Comparison of ENCODE assay signal across 16 cellular contexts in the genomic region with DNA sequence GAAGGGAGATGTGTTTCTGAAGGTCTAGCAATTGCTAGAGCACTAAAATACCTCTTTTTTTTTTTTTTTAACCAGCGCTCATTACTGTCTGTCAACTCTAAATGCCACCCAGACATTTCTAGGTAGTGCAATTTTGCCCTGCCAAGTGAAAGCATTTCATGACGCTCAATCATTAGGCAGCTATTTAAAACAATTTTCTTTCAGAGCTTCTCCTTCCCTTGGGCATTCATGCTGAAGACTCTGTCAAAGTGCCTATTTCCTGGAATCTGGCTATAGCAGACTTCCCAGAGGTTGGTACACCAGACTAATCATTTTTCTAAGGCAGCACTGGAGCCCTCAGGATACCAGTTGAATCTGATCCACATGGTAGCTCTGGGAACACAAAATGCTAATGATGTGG.
DNase-seq lines count a peak whose midpoint lies in the region; ATAC-seq and TF ChIP-seq lines count a peak whose summit lies in the region.
"Had no signal": no experiment of that assay in that cellular context is flagged by ENCODE, and none has a peak within 500 bp of the region (broad histone marks: within the 10 kb centered on the region; RNA-seq: fewer than 3 reads in every experiment).

No MANE protein-coding gene starts in this region.

- H3K27ac Mint-ChIP-seq in activated naive CD4-positive, alpha-beta T cell treated with anti-CD3 and anti-CD28 coated beads, Interleukin-2, amount 50 U/mL, for 72 hours = peak overlapping the region; percentile 95 to 96
- H3K27ac Mint-ChIP-seq in activated naive CD4-positive, alpha-beta T cell treated with anti-CD3 and anti-CD28 coated beads for 36 hours = no peak overlapping the region
- H3K27ac Mint-ChIP-seq in T-cell = peak overlapping the region; percentile 83 to 92
- peak overlapping the region; percentile 91 for H3K27ac Mint-ChIP-seq in stimulated activated effector memory CD8-positive, alpha-beta T cell treated with anti-CD3 and anti-CD28 coated beads, Interleukin-12 subunit alpha, Interleukin-12 subunit beta, amount 100 ng/mL, for 72 hours
- H3K27ac Mint-ChIP-seq: HFFc6 had no signal

- H3K4me1 Mint-ChIP-seq in activated naive CD4-positive, alpha-beta T cell treated with anti-CD3 and anti-CD28 coated beads for 36 hours (ENCODE audit: low read depth) = peaks cover 50% of the 10 kb centered on the region
- H3K4me1 Mint-ChIP-seq in T-cell = peaks cover 53 to 64% (median 63%) of the 10 kb centered on the region in 3 donors
- H3K4me1 Mint-ChIP-seq in stimulated activated effector memory CD8-positive, alpha-beta T cell treated with anti-CD3 and anti-CD28 coated beads, Interleukin-12 subunit alpha, Interleukin-12 subunit beta, amount 100 ng/mL, for 72 hours = peaks cover 54% of the 10 kb centered on the region

- TF ChIP-seq CTCF in heart right ventricle (IDR thresholded peaks at IDR 0.05) = no peak

- CTCF ChIA-PET in activated naive CD4-positive, alpha-beta T cell treated with anti-CD3 and anti-CD28 coated beads for 36 hours (lab: Charles Lee) = interaction anchor here (0.5 to 4.0 kb wide), 11 partner anchors 10 to 986 kb away, joined by 3 to 20 read pairs (median 4); no protein-coding TSS in a partner anchor
- CTCF ChIA-PET in T-cell (lab: Charles Lee) = interaction anchor here (0.7 to 1.2 kb wide), 4 partner anchors 13 to 366 kb away, joined by 3 to 4 read pairs (median 3); no protein-coding TSS in a partner anchor

- H3K27ac ChIP-seq in heart right ventricle = peak overlapping the region in 7 of 10 donors; percentile 21 to 55 (median 32)
- H3K27ac ChIP-seq: vagina had no signal

- H3K9me3 Mint-ChIP-seq in activated naive CD4-positive, alpha-beta T cell treated with anti-CD3 and anti-CD28 coated beads, Interleukin-2, amount 50 U/mL, for 72 hours = peaks cover 11 to 15% of the 10 kb centered on the region in 2 donors
- peaks cover 11% of the 10 kb centered on the region for H3K9me3 Mint-ChIP-seq in activated naive CD4-positive, alpha-beta T cell treated with anti-CD3 and anti-CD28 coated beads for 36 hours
- peaks cover 0 to 1% (median under 1%) of the 10 kb centered on the region in 3 donors for H3K9me3 Mint-ChIP-seq in T-cell
- peaks cover 3% of the 10 kb centered on the region for H3K9me3 Mint-ChIP-seq in stimulated activated effector memory CD8-positive, alpha-beta T cell treated with anti-CD3 and anti-CD28 coated beads, Interleukin-12 subunit alpha, Interleukin-12 subunit beta, amount 100 ng/mL, for 72 hours
- H3K9me3 Mint-ChIP-seq: HFFc6 had no signal

- no peak overlapping the region for H3K4me3 Mint-ChIP-seq in activated naive CD4-positive, alpha-beta T cell treated with anti-CD3 and anti-CD28 coated beads for 36 hours
- peak overlapping the region in 1 of 3 donors; percentile 66 for H3K4me3 Mint-ChIP-seq in T-cell
- peak overlapping the region; percentile 8 for H3K4me3 Mint-ChIP-seq in stimulated activated effector memory CD8-positive, alpha-beta T cell treated with anti-CD3 and anti-CD28 coated beads, Interleukin-12 subunit alpha, Interleukin-12 subunit beta, amount 100 ng/mL, for 72 hours
- H3K4me3 Mint-ChIP-seq: HFFc6 had no signal

- no peaks in the 10 kb centered on the region for H3K27me3 Mint-ChIP-seq in activated naive CD4-positive, alpha-beta T cell treated with anti-CD3 and anti-CD28 coated beads for 36 hours (ENCODE audit: low read depth)
- no peaks in the 10 kb centered on the region for H3K27me3 Mint-ChIP-seq in T-cell

- POLR2A ChIA-PET in T-cell (lab: Charles Lee) = no interaction called here

- no peak overlapping the region for H3K4me3 ChIP-seq in heart right ventricle
- H3K4me3 ChIP-seq: Peyer's patch, vagina had no signal

- DNase-seq in activated naive CD4-positive, alpha-beta T cell treated with anti-CD3 and anti-CD28 coated beads, Interleukin-2, amount 50 U/mL, for 72 hours (ENCODE audit: low spot score in 2 of 2) = no peak
- DNase-seq in activated naive CD4-positive, alpha-beta T cell treated with anti-CD3 and anti-CD28 coated beads for 36 hours = no peak
- DNase-seq in T-cell (no peak), heart right ventricle (no peak), superior temporal gyrus (ENCODE audit: extremely low spot score) (no peak)
- no peak for DNase-seq in stimulated activated effector memory CD8-positive, alpha-beta T cell treated with anti-CD3 and anti-CD28 coated beads, Interleukin-12 subunit alpha, Interleukin-12 subunit beta, amount 100 ng/mL, for 72 hours (ENCODE audit: low spot score in 2 of 2)
- DNase-seq: dermis blood vessel endothelial cell; DND-41; HFFc6; mammary epithelial cell; Peyer's patch; stimulated activated CD4-positive, alpha-beta T cell treated with anti-CD3 and anti-CD28 coated beads, Interleukin-2, amount 100 ng/mL, for 24 hours; T1000 had no signal

- WGBS in heart right ventricle, 2 donors = 60 to 66% methylated on average over 2 of the region's 2 CpGs

- intact Hi-C loops in activated naive CD4-positive, alpha-beta T cell treated with anti-CD3 and anti-CD28 coated beads for 36 hours (cut with micrococcal nuclease) = no loop called here
- intact Hi-C loops in heart right ventricle (cut with DNase I) = no loop called here

- ATAC-seq in activated naive CD4-positive, alpha-beta T cell treated with anti-CD3 and anti-CD28 coated beads, Interleukin-2, amount 50 U/mL, for 72 hours = no peak
- ATAC-seq in T-cell (replicated peaks in 1 of 4) (no peak), heart right ventricle (peak in 5 of 8 donors; percentile 23 to 74 (median 59)), HG03432 (IDR thresholded peaks at IDR 0.05; ENCODE audit: unreplicated experiment) (no peak), HG03442 (IDR thresholded peaks at IDR 0.05; ENCODE audit: unreplicated experiment) (no peak)
- no peak for ATAC-seq in stimulated activated effector memory CD8-positive, alpha-beta T cell treated with anti-CD3 and anti-CD28 coated beads, Interleukin-12 subunit alpha, Interleukin-12 subunit beta, amount 100 ng/mL, for 72 hours

- peaks cover 0 to 10% (median 0%) of the 10 kb centered on the region in 11 donors for H3K9me3 ChIP-seq in heart right ventricle
- H3K9me3 ChIP-seq: vagina had no signal

- H3K27me3 ChIP-seq in heart right ventricle = no peaks in the 10 kb centered on the region
- H3K27me3 ChIP-seq: Peyer's patch, vagina had no signal

- peaks cover 0 to 34% (median 12%) of the 10 kb centered on the region in 9 donors for H3K4me1 ChIP-seq in heart right ventricle
- H3K4me1 ChIP-seq: Peyer's patch, vagina had no signal

- H3K36me3 Mint-ChIP-seq in activated naive CD4-positive, alpha-beta T cell treated with anti-CD3 and anti-CD28 coated beads, Interleukin-2, amount 50 U/mL, for 72 hours = peaks cover 15 to 28% of the 10 kb centered on the region in 2 donors
- H3K36me3 Mint-ChIP-seq in activated naive CD4-positive, alpha-beta T cell treated with anti-CD3 and anti-CD28 coated beads for 36 hours (ENCODE audit: low read depth) = peaks cover 3% of the 10 kb centered on the region
- H3K36me3 Mint-ChIP-seq in T-cell = peaks cover 3% of the 10 kb centered on the region
- H3K36me3 Mint-ChIP-seq in stimulated activated effector memory CD8-positive, alpha-beta T cell treated with anti-CD3 and anti-CD28 coated beads, Interleukin-12 subunit alpha, Interleukin-12 subunit beta, amount 100 ng/mL, for 72 hours = no peaks in the 10 kb centered on the region

- H3K36me3 ChIP-seq in heart right ventricle = no peaks in the 10 kb centered on the region
- H3K36me3 ChIP-seq: Peyer's patch, vagina had no signal

Comparison
In these comparisons a context has a peak if more than half of its experiments do, and no peak if none do; other contexts are left out.
1. ATAC-seq: peak in heart right ventricle (5 of 8); none in activated naive CD4-positive, alpha-beta T cell treated with anti-CD3 and anti-CD28 coated beads, Interleukin-2, amount 50 U/mL, for 72 hours (0 of 2), T-cell (0 of 4), stimulated activated effector memory CD8-positive, alpha-beta T cell treated with anti-CD3 and anti-CD28 coated beads, Interleukin-12 subunit alpha, Interleukin-12 subunit beta, amount 100 ng/mL, for 72 hours (single experiment), HG03432 (single experiment) and HG03442 (single experiment).